In genomic region chr4:149306537-149306936, GRCh38 we compare ENCODE assay signal across 19 cellular contexts.
DNase-seq lines count a peak whose midpoint lies in the region; ATAC-seq, FAIRE-seq and TF ChIP-seq lines count a peak whose summit lies in the region.
"Had no signal": no experiment of that assay in that cellular context is flagged by ENCODE, and none has a peak within 500 bp of the region (broad histone marks: within the 10 kb centered on the region; RNA-seq: fewer than 3 reads in every experiment).

No MANE protein-coding gene starts in this region.

- no peaks in the 10 kb centered on the region for H3K4me1 ChIP-seq in PC-9 (replicated peaks; ENCODE audit: insufficient read depth)
- H3K4me1 ChIP-seq: BLaER1, Caco-2 had no signal

- no peaks in the 10 kb centered on the region for H3K9me3 Mint-ChIP-seq in stimulated activated naive CD8-positive, alpha-beta T cell treated with anti-CD3 and anti-CD28 coated beads, Interleukin-15, amount 100 ng/mL, for 72 hours
- H3K9me3 Mint-ChIP-seq in stimulated activated effector memory CD8-positive, alpha-beta T cell treated with anti-CD3 and anti-CD28 coated beads, Interleukin-12 subunit alpha, Interleukin-12 subunit beta, amount 100 ng/mL, for 72 hours, result peaks cover 9% of the 10 kb centered on the region
- H3K9me3 Mint-ChIP-seq in activated naive CD8-positive, alpha-beta T cell treated with anti-CD3 and anti-CD28 coated beads, Interleukin-2, amount 50 U/mL, for 24 hours, result peaks cover 8% of the 10 kb centered on the region
- H3K9me3 Mint-ChIP-seq: CD8-positive, alpha-beta memory T cell; GM23338 had no signal

- no peaks in the 10 kb centered on the region for H3K9me3 ChIP-seq in PC-9 (ENCODE audit: insufficient read depth, low read depth)
- H3K9me3 ChIP-seq: BLaER1, Caco-2 had no signal

- no peaks in the 10 kb centered on the region for H3K4me1 Mint-ChIP-seq in stimulated activated naive CD8-positive, alpha-beta T cell treated with anti-CD3 and anti-CD28 coated beads, Interleukin-15, amount 100 ng/mL, for 72 hours
- H3K4me1 Mint-ChIP-seq in stimulated activated effector memory CD8-positive, alpha-beta T cell treated with anti-CD3 and anti-CD28 coated beads, Interleukin-12 subunit alpha, Interleukin-12 subunit beta, amount 100 ng/mL, for 72 hours, result no peaks in the 10 kb centered on the region
- H3K4me1 Mint-ChIP-seq in activated naive CD8-positive, alpha-beta T cell treated with anti-CD3 and anti-CD28 coated beads, Interleukin-2, amount 50 U/mL, for 24 hours, result no peaks in the 10 kb centered on the region
- H3K4me1 Mint-ChIP-seq: CD8-positive, alpha-beta memory T cell; GM23338; IgD-negative memory B cell had no signal

- DNase-seq in stimulated activated naive CD8-positive, alpha-beta T cell treated with anti-CD3 and anti-CD28 coated beads, Interleukin-15, amount 100 ng/mL, for 72 hours, result no peak
- DNase-seq in stimulated activated naive CD8-positive, alpha-beta T cell treated with anti-CD3 and anti-CD28 coated beads, Interleukin-15, Interleukin-2, amounts not matched to agents 100 U/mL and 50 U/mL, for 24 hours, result no peak
- DNase-seq in NCI-H226 (peak; percentile 7), bronchial epithelial cell (ENCODE audit: low read depth) (peak; percentile 6), brain microvascular endothelial cell (no peak), PC-9 (no peak)
- DNase-seq in stimulated activated effector memory CD8-positive, alpha-beta T cell treated with anti-CD3 and anti-CD28 coated beads, Interleukin-12 subunit alpha, Interleukin-12 subunit beta, amount 100 ng/mL, for 72 hours (ENCODE audit: low spot score in 2 of 2), result no peak
- DNase-seq in activated naive CD8-positive, alpha-beta T cell treated with anti-CD3 and anti-CD28 coated beads, Interleukin-2, amount 50 U/mL, for 24 hours, result no peak
- DNase-seq: 8988T; AML-193; Caco-2; CD8-positive, alpha-beta memory T cell; DND-41; GDM1; H7 had no signal

- H3K36me3 ChIP-seq in bronchial epithelial cell (ENCODE audit: control insufficient read depth, insufficient read depth, low read length) (no peaks in the 10 kb centered on the region), brain microvascular endothelial cell (replicated peaks) (no peaks in the 10 kb centered on the region), PC-9 (ENCODE audit: low read depth) (no peaks in the 10 kb centered on the region)
- H3K36me3 ChIP-seq: BLaER1 had no signal

- ATAC-seq in stimulated activated naive CD8-positive, alpha-beta T cell treated with anti-CD3 and anti-CD28 coated beads, Interleukin-15, amount 100 ng/mL, for 72 hours, result peak; percentile 42
- ATAC-seq in stimulated activated naive CD8-positive, alpha-beta T cell treated with anti-CD3 and anti-CD28 coated beads, Interleukin-15, Interleukin-2, amounts not matched to agents 100 U/mL and 50 U/mL, for 24 hours, result no peak
- ATAC-seq in stimulated activated effector memory CD8-positive, alpha-beta T cell treated with anti-CD3 and anti-CD28 coated beads, Interleukin-12 subunit alpha, Interleukin-12 subunit beta, amount 100 ng/mL, for 72 hours, result peak; percentile 61
- no peak for ATAC-seq in activated naive CD8-positive, alpha-beta T cell treated with anti-CD3 and anti-CD28 coated beads, Interleukin-2, amount 50 U/mL, for 24 hours
- ATAC-seq: GM23338 had no signal

- no peaks in the 10 kb centered on the region for H3K36me3 Mint-ChIP-seq in stimulated activated effector memory CD8-positive, alpha-beta T cell treated with anti-CD3 and anti-CD28 coated beads, Interleukin-12 subunit alpha, Interleukin-12 subunit beta, amount 100 ng/mL, for 72 hours
- no peaks in the 10 kb centered on the region for H3K36me3 Mint-ChIP-seq in activated naive CD8-positive, alpha-beta T cell treated with anti-CD3 and anti-CD28 coated beads, Interleukin-2, amount 50 U/mL, for 24 hours (ENCODE audit: low read depth)
- H3K36me3 Mint-ChIP-seq: CD8-positive, alpha-beta memory T cell; IgD-negative memory B cell had no signal

- H3K27me3 Mint-ChIP-seq in stimulated activated naive CD8-positive, alpha-beta T cell treated with anti-CD3 and anti-CD28 coated beads, Interleukin-15, amount 100 ng/mL, for 72 hours, result no peaks in the 10 kb centered on the region
- H3K27me3 Mint-ChIP-seq in activated naive CD8-positive, alpha-beta T cell treated with anti-CD3 and anti-CD28 coated beads, Interleukin-2, amount 50 U/mL, for 24 hours, result no peaks in the 10 kb centered on the region
- H3K27me3 Mint-ChIP-seq: CD8-positive, alpha-beta memory T cell; IgD-negative memory B cell had no signal

- no peaks in the 10 kb centered on the region for H3K79me2 ChIP-seq in PC-9 (ENCODE audit: low read depth)

- no peak overlapping the region for H3K27ac Mint-ChIP-seq in stimulated activated naive CD8-positive, alpha-beta T cell treated with anti-CD3 and anti-CD28 coated beads, Interleukin-15, amount 100 ng/mL, for 72 hours
- no peak overlapping the region for H3K27ac Mint-ChIP-seq in stimulated activated effector memory CD8-positive, alpha-beta T cell treated with anti-CD3 and anti-CD28 coated beads, Interleukin-12 subunit alpha, Interleukin-12 subunit beta, amount 100 ng/mL, for 72 hours
- H3K27ac Mint-ChIP-seq in activated naive CD8-positive, alpha-beta T cell treated with anti-CD3 and anti-CD28 coated beads, Interleukin-2, amount 50 U/mL, for 24 hours, result no peak overlapping the region
- H3K27ac Mint-ChIP-seq: CD8-positive, alpha-beta memory T cell; GM23338; IgD-negative memory B cell had no signal

- intact Hi-C loops in PC-9 (cut with micrococcal nuclease; ENCODE audit: unreplicated experiment), result no loop called here

- FAIRE-seq in bronchial epithelial cell (lab: Jason Lieb, UNC), result no peak
- FAIRE-seq: GM18507 had no signal

- H3K27me3 ChIP-seq in bronchial epithelial cell (ENCODE audit: control insufficient read depth, insufficient read depth, low read length), result no peaks in the 10 kb centered on the region
- H3K27me3 ChIP-seq in brain microvascular endothelial cell (replicated peaks), result no peaks in the 10 kb centered on the region
- no peaks in the 10 kb centered on the region for H3K27me3 ChIP-seq in PC-9 (ENCODE audit: insufficient read depth, low read depth)
- H3K27me3 ChIP-seq: BLaER1 had no signal

- H3K27ac ChIP-seq in brain microvascular endothelial cell, result no peak overlapping the region
- H3K27ac ChIP-seq in PC-9, result no peak overlapping the region
- H3K27ac ChIP-seq: BLaER1 had no signal

- BruUV-seq in PC-9 (replicated peaks; lab: Mats Ljungman, UMichigan), result no TSS peak

- CTCF ChIA-PET in PC-9 (lab: Charles Lee), result no interaction called here

- no peak overlapping the region for H3K4me3 Mint-ChIP-seq in stimulated activated naive CD8-positive, alpha-beta T cell treated with anti-CD3 and anti-CD28 coated beads, Interleukin-15, amount 100 ng/mL, for 72 hours
- no peak overlapping the region for H3K4me3 Mint-ChIP-seq in stimulated activated effector memory CD8-positive, alpha-beta T cell treated with anti-CD3 and anti-CD28 coated beads, Interleukin-12 subunit alpha, Interleukin-12 subunit beta, amount 100 ng/mL, for 72 hours
- no peak overlapping the region for H3K4me3 Mint-ChIP-seq in activated naive CD8-positive, alpha-beta T cell treated with anti-CD3 and anti-CD28 coated beads, Interleukin-2, amount 50 U/mL, for 24 hours
- H3K4me3 Mint-ChIP-seq: CD8-positive, alpha-beta memory T cell; GM23338; IgD-negative memory B cell had no signal

- in situ Hi-C loops in brain microvascular endothelial cell (cut with HindIII; ENCODE audit: low pct_ligation_motif_present, low sequenced_read_pairs), result no loop called here

- no peak overlapping the region for H2AFZ ChIP-seq in PC-9
- H2AFZ ChIP-seq: GM23338 had no signal

- no peak for TF ChIP-seq CTCF in bronchial epithelial cell (IDR thresholded peaks at IDR 0.05; ENCODE audit: insufficient read depth, low read length, severe bottlenecking)
- TF ChIP-seq CTCF in brain microvascular endothelial cell (IDR thresholded peaks at IDR 0.05; ENCODE audit: low read depth, low read length, missing control alignments), result no peak
- no peak for TF ChIP-seq CTCF in PC-9 (conservative IDR thresholded peaks at IDR 0.05)

- H4K20me1 ChIP-seq in PC-9 (ENCODE audit: insufficient read depth), result no peaks in the 10 kb centered on the region
- H4K20me1 ChIP-seq: BLaER1 had no signal

- H3F3A ChIP-seq in PC-9 (ENCODE audit: insufficient read depth, low read depth), result no peaks in the 10 kb centered on the region

- no peaks in the 10 kb centered on the region for H3K9me2 ChIP-seq in PC-9 (ENCODE audit: insufficient read depth)

- H3K4me3 ChIP-seq in bronchial epithelial cell (ENCODE audit: low read depth, low read length) (no peak overlapping the region), brain microvascular endothelial cell (ENCODE audit: low read depth, low read length) (no peak overlapping the region), PC-9 (no peak overlapping the region)
- H3K4me3 ChIP-seq: BLaER1, GM23338 had no signal

- H3K4me2 ChIP-seq in PC-9, result no peak overlapping the region
- H3K4me2 ChIP-seq: BLaER1, GM23338 had no signal

- POLR2A ChIA-PET in PC-9 (lab: Charles Lee; ENCODE audit: unreplicated experiment), result no interaction called here

Comparison
In these comparisons a context has a peak if more than half of its experiments do, and no peak if none do; other contexts are left out.
1. ATAC-seq: peak in stimulated activated naive CD8-positive, alpha-beta T cell treated with anti-CD3 and anti-CD28 coated beads, Interleukin-15, amount 100 ng/mL, for 72 hours (single experiment) and stimulated activated effector memory CD8-positive, alpha-beta T cell treated with anti-CD3 and anti-CD28 coated beads, Interleukin-12 subunit alpha, Interleukin-12 subunit beta, amount 100 ng/mL, for 72 hours (single experiment); none in stimulated activated naive CD8-positive, alpha-beta T cell treated with anti-CD3 and anti-CD28 coated beads, Interleukin-15, Interleukin-2, amounts not matched to agents 100 U/mL and 50 U/mL, for 24 hours (single experiment) and activated naive CD8-positive, alpha-beta T cell treated with anti-CD3 and anti-CD28 coated beads, Interleukin-2, amount 50 U/mL, for 24 hours (single experiment).
2. DNase-seq: peak in NCI-H226 (single experiment) and bronchial epithelial cell (single experiment); none in stimulated activated naive CD8-positive, alpha-beta T cell treated with anti-CD3 and anti-CD28 coated beads, Interleukin-15, amount 100 ng/mL, for 72 hours (0 of 2), stimulated activated naive CD8-positive, alpha-beta T cell treated with anti-CD3 and anti-CD28 coated beads, Interleukin-15, Interleukin-2, amounts not matched to agents 100 U/mL and 50 U/mL, for 24 hours (single experiment), stimulated activated effector memory CD8-positive, alpha-beta T cell treated with anti-CD3 and anti-CD28 coated beads, Interleukin-12 subunit alpha, Interleukin-12 subunit beta, amount 100 ng/mL, for 72 hours (0 of 2), brain microvascular endothelial cell (single experiment), PC-9 (0 of 2) and activated naive CD8-positive, alpha-beta T cell treated with anti-CD3 and anti-CD28 coated beads, Interleukin-2, amount 50 U/mL, for 24 hours (single experiment).